ENCODE assay signal across 17 cellular contexts in the genomic region with DNA sequence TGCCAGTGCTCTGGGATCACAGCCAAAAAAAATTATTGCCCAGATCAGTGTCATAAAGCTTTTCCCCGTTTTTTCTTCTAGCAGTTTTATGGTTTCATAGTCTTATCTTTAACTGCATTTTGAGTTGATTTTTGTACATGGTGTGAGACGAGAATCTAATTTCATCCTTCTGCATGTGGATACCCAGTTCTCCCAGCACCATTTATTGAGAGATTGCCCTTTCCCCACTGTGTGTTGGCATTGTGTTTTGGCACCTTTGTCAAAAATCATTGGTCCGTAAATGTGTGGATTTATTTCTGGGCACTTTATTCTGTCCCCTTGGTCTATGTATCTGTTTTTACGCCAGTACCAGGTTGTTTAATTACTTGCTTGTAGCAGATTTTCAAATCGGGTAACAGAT.
DNase-seq lines count a peak whose midpoint lies in the region; ATAC-seq and FAIRE-seq lines count a peak whose summit lies in the region.
"Had no signal": no experiment of that assay in that cellular context is flagged by ENCODE, and none has a peak within 500 bp of the region (broad histone marks: within the 10 kb centered on the region; RNA-seq: fewer than 3 reads in every experiment).

No MANE protein-coding gene starts in this region.

- ATAC-seq in GM18868 (IDR thresholded peaks at IDR 0.05; ENCODE audit: unreplicated experiment) = no peak
- ATAC-seq: A549; CD8-positive, alpha-beta T cell had no signal

- peak; percentile 49 for DNase-seq in NCI-H1105 treated with DMSO at 0.1 percent for 48 hours (lab: John Stamatoyannopoulos, UW)
- no peak for DNase-seq in NCI-H1105 (lab: John Stamatoyannopoulos, UW)
- DNase-seq in NCI-H446 treated with DMSO at 0.1 percent for 48 hours (lab: John Stamatoyannopoulos, UW) = peak; percentile 84
- DNase-seq in lung microvascular endothelial cell (ENCODE audit: low read depth in 2 of 2) = peak; percentile 0 to 12
- no peak for DNase-seq in frontal cortex (ENCODE audit: low spot score in 2 of 2)
- DNase-seq: AML-193; Caco-2; Calu3; CD4-positive, alpha-beta T cell; CD8-positive, alpha-beta T cell; DMS79 treated with DMSO at 0.1 percent for 48 hours; GF-D8 had no signal

- no peak for FAIRE-seq in frontal cortex (lab: Jason Lieb, UNC)
- FAIRE-seq: A549, D721Med, G401.6, GM12891 had no signal

Comparison
In these comparisons a context has a peak if more than half of its experiments do, and no peak if none do; other contexts are left out.
1. DNase-seq: peak in NCI-H1105 treated with DMSO at 0.1 percent for 48 hours (single experiment), NCI-H446 treated with DMSO at 0.1 percent for 48 hours (single experiment) and lung microvascular endothelial cell (2 of 2); none in NCI-H1105 (single experiment) and frontal cortex (0 of 2).